In genomic region chr6:28104392-28105250, GRCh38 we compare ENCODE assay signal across 1 cellular context.
A peak's percentile ranks its signal among the peaks of the same experiment; 100 is the strongest.
TF ChIP-seq lines count a peak whose summit lies in the region.

No MANE protein-coding gene starts in this region.

TF ChIP-seq in HepG2, 621 proteins besides CTCF, POLR2A, EP300 and RAD21 (continued from another document and continues in another):
- TF ChIP-seq, protein P1, sequence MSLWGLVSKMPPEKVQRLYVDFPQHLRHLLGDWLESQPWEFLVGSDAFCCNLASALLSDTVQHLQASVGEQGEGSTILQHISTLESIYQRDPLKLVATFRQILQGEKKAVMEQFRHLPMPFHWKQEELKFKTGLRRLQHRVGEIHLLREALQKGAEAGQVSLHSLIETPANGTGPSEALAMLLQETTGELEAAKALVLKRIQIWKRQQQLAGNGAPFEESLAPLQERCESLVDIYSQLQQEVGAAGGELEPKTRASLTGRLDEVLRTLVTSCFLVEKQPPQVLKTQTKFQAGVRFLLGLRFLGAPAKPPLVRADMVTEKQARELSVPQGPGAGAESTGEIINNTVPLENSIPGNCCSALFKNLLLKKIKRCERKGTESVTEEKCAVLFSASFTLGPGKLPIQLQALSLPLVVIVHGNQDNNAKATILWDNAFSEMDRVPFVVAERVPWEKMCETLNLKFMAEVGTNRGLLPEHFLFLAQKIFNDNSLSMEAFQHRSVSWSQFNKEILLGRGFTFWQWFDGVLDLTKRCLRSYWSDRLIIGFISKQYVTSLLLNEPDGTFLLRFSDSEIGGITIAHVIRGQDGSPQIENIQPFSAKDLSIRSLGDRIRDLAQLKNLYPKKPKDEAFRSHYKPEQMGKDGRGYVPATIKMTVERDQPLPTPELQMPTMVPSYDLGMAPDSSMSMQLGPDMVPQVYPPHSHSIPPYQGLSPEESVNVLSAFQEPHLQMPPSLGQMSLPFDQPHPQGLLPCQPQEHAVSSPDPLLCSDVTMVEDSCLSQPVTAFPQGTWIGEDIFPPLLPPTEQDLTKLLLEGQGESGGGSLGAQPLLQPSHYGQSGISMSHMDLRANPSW (CRISPR knock-in tag; IDR thresholded peaks at IDR 0.05; ENCODE audit: borderline replicate concordance) = no peak
- TF ChIP-seq ARNT2 (CRISPR knock-in tag; IDR thresholded peaks at IDR 0.05; ENCODE audit: low read depth) (peak; percentile 82), NFKBIZ (CRISPR knock-in tag; IDR thresholded peaks at IDR 0.05) (0 out of 2 replicates have a peak, but pooled peaks have one; percentile 65), ZFP37 (CRISPR knock-in tag; IDR thresholded peaks at IDR 0.05; ENCODE audit: borderline replicate concordance) (peak; percentile 55; the same call in 1 of the 2 replicates), TFDP2 (CRISPR knock-in tag; IDR thresholded peaks at IDR 0.05) (no peak; the same call in 1 of the 2 replicates), ZNF784 (CRISPR knock-in tag; IDR thresholded peaks at IDR 0.05; ENCODE audit: borderline replicate concordance) (peak; percentile 85; the same call in 1 of the 2 replicates), ZNF569 (CRISPR knock-in tag; IDR thresholded peaks at IDR 0.05; ENCODE audit: borderline replicate concordance) (no peak), HOXD1 (CRISPR knock-in tag; IDR thresholded peaks at IDR 0.05) (peak; percentile 96), ZNF124 (CRISPR knock-in tag; IDR thresholded peaks at IDR 0.05) (peak; percentile 79; the same call in 1 of the 2 replicates), FOSL1 (CRISPR knock-in tag; IDR thresholded peaks at IDR 0.05; ENCODE audit: borderline replicate concordance) (no peak), KDM4B (CRISPR knock-in tag; IDR thresholded peaks at IDR 0.05) (peak; percentile 72; the same call in 1 of the 2 replicates), ZNF34 (CRISPR knock-in tag; IDR thresholded peaks at IDR 0.05; ENCODE audit: borderline replicate concordance) (peak; percentile 77; the same call in 1 of the 2 replicates), ARID5B (CRISPR knock-in tag; IDR thresholded peaks at IDR 0.05) (peak; percentile 81), DNMT3B (CRISPR knock-in tag; conservative IDR thresholded peaks at IDR 0.05) (peak; percentile 54; the same call in 1 of the 2 replicates), ZNF296 (CRISPR knock-in tag; conservative IDR thresholded peaks at IDR 0.05) (0 out of 2 replicates have a peak, but pooled peaks have one; percentile 55), ZNF326 (CRISPR knock-in tag; IDR thresholded peaks at IDR 0.05; ENCODE audit: borderline replicate concordance) (no peak), ZNF496 (CRISPR knock-in tag; IDR thresholded peaks at IDR 0.05; ENCODE audit: insufficient replicate concordance) (no peak), MTA1 (CRISPR knock-in tag; IDR thresholded peaks at IDR 0.05; ENCODE audit: borderline replicate concordance) (peak; percentile 86; the same call in 1 of the 2 replicates), ZBED4 (CRISPR knock-in tag; IDR thresholded peaks at IDR 0.05; ENCODE audit: borderline replicate concordance) (peak; percentile 42; the same call in 1 of the 2 replicates), NFATC3 (CRISPR knock-in tag; IDR thresholded peaks at IDR 0.05) (peak; percentile 67; the same call in 1 of the 2 replicates), ZNF773 (CRISPR knock-in tag; IDR thresholded peaks at IDR 0.05; ENCODE audit: borderline replicate concordance) (peak; percentile 81; the same call in 1 of the 2 replicates), NONO (IDR thresholded peaks at IDR 0.05) (no peak), NONO (CRISPR knock-in tag; conservative IDR thresholded peaks at IDR 0.05) (peak; percentile 79; the same call in 1 of the 2 replicates), KDM1A (CRISPR knock-in tag; IDR thresholded peaks at IDR 0.05) (0 out of 2 replicates have a peak, but pooled peaks have one; percentile 10), WIZ (CRISPR knock-in tag; IDR thresholded peaks at IDR 0.05) (peak; percentile 70; the same call in 1 of the 2 replicates), ZNF782 (CRISPR knock-in tag; IDR thresholded peaks at IDR 0.05; ENCODE audit: borderline replicate concordance) (peak; percentile 91; the same call in 1 of the 2 replicates), SIX1 (CRISPR knock-in tag; IDR thresholded peaks at IDR 0.05; ENCODE audit: borderline replicate concordance) (no peak), ZNF775 (CRISPR knock-in tag; IDR thresholded peaks at IDR 0.05; ENCODE audit: borderline replicate concordance) (0 out of 2 replicates have a peak, but pooled peaks have one; percentile 21), PRDM4 (CRISPR knock-in tag; IDR thresholded peaks at IDR 0.05; ENCODE audit: borderline replicate concordance) (no peak), PCBP2 (optimal IDR thresholded peaks at IDR 0.05; ENCODE audit: low read depth, low read length, poor library complexity, severe bottlenecking) (no peak), ZBTB20 (CRISPR knock-in tag; IDR thresholded peaks at IDR 0.05; ENCODE audit: borderline replicate concordance, low read depth) (peak; percentile 65), ZNF563 (CRISPR knock-in tag; IDR thresholded peaks at IDR 0.05) (no peak; the same call in 1 of the 2 replicates), HMG20A (CRISPR knock-in tag; IDR thresholded peaks at IDR 0.05; ENCODE audit: borderline replicate concordance) (no peak)
- TF ChIP-seq, protein P2, sequence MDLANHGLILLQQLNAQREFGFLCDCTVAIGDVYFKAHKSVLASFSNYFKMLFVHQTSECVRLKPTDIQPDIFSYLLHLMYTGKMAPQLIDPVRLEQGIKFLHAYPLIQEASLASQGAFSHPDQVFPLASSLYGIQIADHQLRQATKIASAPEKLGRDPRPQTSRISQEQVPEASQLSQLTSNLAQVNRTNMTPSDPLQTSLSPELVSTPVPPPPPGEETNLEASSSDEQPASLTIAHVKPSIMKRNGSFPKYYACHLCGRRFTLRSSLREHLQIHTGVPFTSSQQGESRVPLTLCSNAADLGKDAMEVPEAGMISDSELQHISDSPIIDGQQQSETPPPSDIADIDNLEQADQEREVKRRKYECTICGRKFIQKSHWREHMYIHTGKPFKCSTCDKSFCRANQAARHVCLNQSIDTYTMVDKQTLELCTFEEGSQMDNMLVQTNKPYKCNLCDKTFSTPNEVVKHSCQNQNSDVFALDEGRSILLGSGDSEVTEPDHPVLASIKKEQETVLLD (CRISPR knock-in tag; IDR thresholded peaks at IDR 0.05; ENCODE audit: low read depth) = no peak
- TF ChIP-seq, protein P3, sequence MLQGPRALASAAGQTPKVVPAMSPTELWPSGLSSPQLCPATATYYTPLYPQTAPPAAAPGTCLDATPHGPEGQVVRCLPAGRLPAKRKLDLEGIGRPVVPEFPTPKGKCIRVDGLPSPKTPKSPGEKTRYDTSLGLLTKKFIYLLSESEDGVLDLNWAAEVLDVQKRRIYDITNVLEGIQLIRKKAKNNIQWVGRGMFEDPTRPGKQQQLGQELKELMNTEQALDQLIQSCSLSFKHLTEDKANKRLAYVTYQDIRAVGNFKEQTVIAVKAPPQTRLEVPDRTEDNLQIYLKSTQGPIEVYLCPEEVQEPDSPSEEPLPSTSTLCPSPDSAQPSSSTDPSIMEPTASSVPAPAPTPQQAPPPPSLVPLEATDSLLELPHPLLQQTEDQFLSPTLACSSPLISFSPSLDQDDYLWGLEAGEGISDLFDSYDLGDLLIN (CRISPR knock-in tag; IDR thresholded peaks at IDR 0.05; ENCODE audit: borderline replicate concordance) = peak; percentile 87; the same call in 1 of the 2 replicates
- TF ChIP-seq, protein P4, sequence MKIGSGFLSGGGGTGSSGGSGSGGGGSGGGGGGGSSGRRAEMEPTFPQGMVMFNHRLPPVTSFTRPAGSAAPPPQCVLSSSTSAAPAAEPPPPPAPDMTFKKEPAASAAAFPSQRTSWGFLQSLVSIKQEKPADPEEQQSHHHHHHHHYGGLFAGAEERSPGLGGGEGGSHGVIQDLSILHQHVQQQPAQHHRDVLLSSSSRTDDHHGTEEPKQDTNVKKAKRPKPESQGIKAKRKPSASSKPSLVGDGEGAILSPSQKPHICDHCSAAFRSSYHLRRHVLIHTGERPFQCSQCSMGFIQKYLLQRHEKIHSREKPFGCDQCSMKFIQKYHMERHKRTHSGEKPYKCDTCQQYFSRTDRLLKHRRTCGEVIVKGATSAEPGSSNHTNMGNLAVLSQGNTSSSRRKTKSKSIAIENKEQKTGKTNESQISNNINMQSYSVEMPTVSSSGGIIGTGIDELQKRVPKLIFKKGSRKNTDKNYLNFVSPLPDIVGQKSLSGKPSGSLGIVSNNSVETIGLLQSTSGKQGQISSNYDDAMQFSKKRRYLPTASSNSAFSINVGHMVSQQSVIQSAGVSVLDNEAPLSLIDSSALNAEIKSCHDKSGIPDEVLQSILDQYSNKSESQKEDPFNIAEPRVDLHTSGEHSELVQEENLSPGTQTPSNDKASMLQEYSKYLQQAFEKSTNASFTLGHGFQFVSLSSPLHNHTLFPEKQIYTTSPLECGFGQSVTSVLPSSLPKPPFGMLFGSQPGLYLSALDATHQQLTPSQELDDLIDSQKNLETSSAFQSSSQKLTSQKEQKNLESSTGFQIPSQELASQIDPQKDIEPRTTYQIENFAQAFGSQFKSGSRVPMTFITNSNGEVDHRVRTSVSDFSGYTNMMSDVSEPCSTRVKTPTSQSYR (CRISPR knock-in tag; IDR thresholded peaks at IDR 0.05; ENCODE audit: borderline replicate concordance) = peak; percentile 9; the same call in 1 of the 2 replicates
